Comparison of ENCODE assay signal across 21 cellular contexts in the genomic region with DNA sequence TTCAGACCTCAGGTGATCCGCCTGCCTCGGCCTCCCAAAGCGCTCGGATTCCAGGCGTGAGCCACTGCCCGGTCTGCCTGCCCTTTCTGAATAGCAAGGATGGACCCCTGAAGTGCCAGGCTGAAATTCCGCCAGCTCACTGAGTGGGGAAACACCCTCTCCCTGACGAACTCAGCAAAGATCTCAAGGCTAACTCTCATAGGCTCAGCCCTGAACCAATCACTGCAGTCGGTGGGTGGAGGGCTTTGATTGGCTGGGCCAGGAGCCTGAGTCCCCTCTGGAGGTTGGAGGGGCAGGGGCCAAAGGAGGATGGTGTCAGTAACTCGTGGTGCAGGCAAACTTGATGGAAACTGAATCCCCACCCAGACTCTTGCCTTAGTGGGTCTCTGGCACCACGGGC. TPM values are rescaled to one million over a fixed set of nuclear protein-coding genes. Genes with fewer than 3 reads are reported as not detected.
DNase-seq lines count a peak whose midpoint lies in the region; ATAC-seq and TF ChIP-seq lines count a peak whose summit lies in the region.
"Had no signal": no experiment of that assay in that cellular context is flagged by ENCODE, and none has a peak within 500 bp of the region (broad histone marks: within the 10 kb centered on the region; RNA-seq: fewer than 3 reads in every experiment).

No MANE protein-coding gene starts in this region.

- no peak overlapping the region for H2BK12ac ChIP-seq in neuronal stem cell (ENCODE audit: low read length)

- H3K27ac ChIP-seq in neuronal stem cell (replicated peaks; ENCODE audit: low read length): no peak overlapping the region
- H3K27ac ChIP-seq: A549, esophagus squamous epithelium, gastroesophageal sphincter, suprapubic skin, vagina had no signal

- H4K91ac ChIP-seq in neuronal stem cell (ENCODE audit: low read depth, low read length, poor library complexity): no peak overlapping the region

- TF ChIP-seq CTCF in WTC11 (IDR thresholded peaks at IDR 0.05) (no peak), endothelial cell (IDR thresholded peaks at IDR 0.05; ENCODE audit: unreplicated experiment) (no peak)

- H3K36me3 Mint-ChIP-seq in WTC11 (no peaks in the 10 kb centered on the region), endothelial cell (ENCODE audit: low read depth, unreplicated experiment) (no peaks in the 10 kb centered on the region)
- H3K36me3 Mint-ChIP-seq: activated naive CD8-positive, alpha-beta T cell treated with anti-CD3 and anti-CD28 coated beads for 36 hours; naive thymus-derived CD4-positive, alpha-beta T cell had no signal

- H3K27ac Mint-ChIP-seq in WTC11 (peak overlapping the region; percentile 49; the same call in 1 of the 2 replicates), endothelial cell (ENCODE audit: unreplicated experiment) (no peak overlapping the region)
- H3K27ac Mint-ChIP-seq: activated naive CD8-positive, alpha-beta T cell treated with anti-CD3 and anti-CD28 coated beads for 36 hours; activated T-helper 2 cell treated with anti-CD3 and anti-CD28 coated beads, Interferon-gamma antibody, Interleukin-2, Interleukin-4, amounts not matched to agents 10 μg/mL and 5 μg/mL and 100 μg/mL, durations not matched to agents 14 hours and 24 hours and 36 hours; naive thymus-derived CD4-positive, alpha-beta T cell had no signal

- H3K27me3 Mint-ChIP-seq in WTC11 (ENCODE audit: low read depth) (peaks cover 18% of the 10 kb centered on the region), endothelial cell (ENCODE audit: unreplicated experiment) (peaks cover 9% of the 10 kb centered on the region)

- H3K4me2 ChIP-seq in neuronal stem cell (ENCODE audit: insufficient read depth, low read length, poor library complexity, severe bottlenecking): no peak overlapping the region
- H3K4me2 ChIP-seq: A549 had no signal

- H3K79me1 ChIP-seq in neuronal stem cell (ENCODE audit: low read depth, low read length): no peaks in the 10 kb centered on the region

- no peaks in the 10 kb centered on the region for H3K4me1 ChIP-seq in neuronal stem cell (ENCODE audit: control insufficient read depth in 2 of 2, insufficient read depth in 1 of 2, low read depth in 1 of 2, low read length in 2 of 2)
- H3K4me1 ChIP-seq: A549, gastroesophageal sphincter, suprapubic skin, vagina had no signal

- no CpG with 5 or more reads among the region's 11 CpGs for WGBS in neuronal stem cell (ENCODE audit: extremely low coverage in 2 of 2, insufficient read length in 2 of 2, insufficient replicate concordance in 1 of 2), 2 donors

- no peak overlapping the region for H3K4me3 ChIP-seq in neuronal stem cell (ENCODE audit: low read length in 2 of 2)
- H3K4me3 ChIP-seq: A549, esophagus squamous epithelium, gastroesophageal sphincter, suprapubic skin, vagina had no signal

- no peak overlapping the region for H2AK5ac ChIP-seq in neuronal stem cell (ENCODE audit: low read depth, low read length)

- ATAC-seq in WTC11 (peak; percentile 97), GM18511 (IDR thresholded peaks at IDR 0.05; ENCODE audit: unreplicated experiment) (no peak)
- ATAC-seq: gastroesophageal sphincter; naive thymus-derived CD4-positive, alpha-beta T cell had no signal

- no peak overlapping the region for H3K14ac ChIP-seq in neuronal stem cell (ENCODE audit: low read length)

- no peak overlapping the region for H3K23ac ChIP-seq in neuronal stem cell (ENCODE audit: low read depth, low read length, poor library complexity)

- no peak for TF ChIP-seq EP300 in Ishikawa (IDR thresholded peaks at IDR 0.05; ENCODE audit: borderline replicate concordance)

- H2BK120ac ChIP-seq in neuronal stem cell (ENCODE audit: low read depth, low read length): no peak overlapping the region

- no peak overlapping the region for H4K8ac ChIP-seq in neuronal stem cell (ENCODE audit: low read depth, low read length)

- CTCF ChIA-PET in WTC11 (lab: Charles Lee): interaction anchor here (1.0 to 2.4 kb wide), 3 partner anchors 31 to 474 kb away, joined by 3 to 10 read pairs (median 3); no protein-coding TSS in a partner anchor

- H2BK5ac ChIP-seq in neuronal stem cell (ENCODE audit: low read length): no peak overlapping the region

- peak; percentile 5 for DNase-seq in NCI-H748 (lab: John Stamatoyannopoulos, UW; ENCODE audit: unreplicated experiment)
- DNase-seq in NCI-H748 treated with DMSO at 0.1 percent for 48 hours (lab: John Stamatoyannopoulos, UW): no peak
- DNase-seq in WTC11 (ENCODE audit: low spot score): peak; percentile 60
- DNase-seq in neuronal stem cell (ENCODE audit: low spot score): no peak
- DNase-seq in endothelial cell (ENCODE audit: low spot score): no peak
- no peak for DNase-seq in HPDE6-E6E7 (ENCODE audit: extremely low spot score)
- DNase-seq: activated CD8-positive, alpha-beta memory T cell treated with anti-CD3 and anti-CD28 coated beads, Interleukin-2, amount 50 U/mL, for 4 hours; activated naive CD8-positive, alpha-beta T cell treated with anti-CD3 and anti-CD28 coated beads for 36 hours; C1 segment of cervical spinal cord; cerebellar nuclear complex; effector CD4-positive, alpha-beta T cell; esophagus squamous epithelium; naive thymus-derived CD4-positive, alpha-beta T cell; NCI-H2029 treated with DMSO at 0.1 percent for 48 hours had no signal

- H3K9me3 ChIP-seq in neuronal stem cell (replicated peaks in 1 of 2; ENCODE audit: control insufficient read depth in 2 of 2, insufficient read depth in 1 of 2, low read depth in 1 of 2, low read length in 2 of 2): peaks cover 0 to 2% of the 10 kb centered on the region in 2 donors
- H3K9me3 ChIP-seq: A549, esophagus squamous epithelium, gastroesophageal sphincter, suprapubic skin, vagina had no signal

- H3K4me1 Mint-ChIP-seq in WTC11: no peaks in the 10 kb centered on the region
- H3K4me1 Mint-ChIP-seq in endothelial cell (ENCODE audit: unreplicated experiment): no peaks in the 10 kb centered on the region
- H3K4me1 Mint-ChIP-seq: activated naive CD8-positive, alpha-beta T cell treated with anti-CD3 and anti-CD28 coated beads for 36 hours; naive thymus-derived CD4-positive, alpha-beta T cell had no signal

- H3K27me3 ChIP-seq in neuronal stem cell (ENCODE audit: control insufficient read depth in 3 of 3, insufficient read depth in 3 of 3, low read depth in 1 of 3, low read length in 3 of 3): peaks cover 0 to 20% (median 11%) of the 10 kb centered on the region in 3 experiments
- H3K27me3 ChIP-seq: vagina had no signal

- H3K9me3 Mint-ChIP-seq in WTC11 (no peaks in the 10 kb centered on the region), endothelial cell (ENCODE audit: unreplicated experiment) (no peaks in the 10 kb centered on the region)
- H3K9me3 Mint-ChIP-seq: activated naive CD8-positive, alpha-beta T cell treated with anti-CD3 and anti-CD28 coated beads for 36 hours; activated T-helper 2 cell treated with anti-CD3 and anti-CD28 coated beads, Interferon-gamma antibody, Interleukin-2, Interleukin-4, amounts not matched to agents 10 μg/mL and 5 μg/mL and 100 μg/mL, durations not matched to agents 14 hours and 24 hours and 36 hours had no signal

- no peak overlapping the region for H3K9ac ChIP-seq in neuronal stem cell (ENCODE audit: low read depth, low read length, poor library complexity)

- TF ChIP-seq RAD21 in Ishikawa (IDR thresholded peaks at IDR 0.05; ENCODE audit: low read depth): no peak

- no peak overlapping the region for H2BK15ac ChIP-seq in neuronal stem cell (ENCODE audit: low read length)

- H3K18ac ChIP-seq in neuronal stem cell (ENCODE audit: low read length): no peak overlapping the region

- H2AFZ ChIP-seq in neuronal stem cell (ENCODE audit: low read length): peak overlapping the region; percentile 68

- H3K4me3 Mint-ChIP-seq in WTC11 (peak overlapping the region; percentile 27; the same call in 1 of the 2 replicates), endothelial cell (ENCODE audit: unreplicated experiment) (no peak overlapping the region)
- H3K4me3 Mint-ChIP-seq: activated naive CD8-positive, alpha-beta T cell treated with anti-CD3 and anti-CD28 coated beads for 36 hours; naive thymus-derived CD4-positive, alpha-beta T cell had no signal

- POLR2A ChIA-PET in WTC11 (lab: Charles Lee): interaction anchor here (0.6 kb wide), 1 partner anchor 550 kb away, joined by 3 read pairs; no protein-coding TSS in a partner anchor

- H3K4ac ChIP-seq in neuronal stem cell (ENCODE audit: low read length): no peak overlapping the region

- no peaks in the 10 kb centered on the region for H3K36me3 ChIP-seq in neuronal stem cell (replicated peaks in 1 of 2; ENCODE audit: control insufficient read depth in 2 of 2, insufficient read depth in 2 of 2, low read length in 2 of 2)
- H3K36me3 ChIP-seq: esophagus squamous epithelium, gastroesophageal sphincter, suprapubic skin, vagina had no signal

TF ChIP-seq in Ishikawa, 13 proteins besides CTCF, POLR2A, EP300 and RAD21 (continues in another document):
- TF ChIP-seq YY1 (IDR thresholded peaks at IDR 0.05; ENCODE audit: low read depth) (no peak), TEAD4 (IDR thresholded peaks at IDR 0.05) (0 out of 2 replicates have a peak, but pooled peaks have one; percentile 7), CEBPB (IDR thresholded peaks at IDR 0.05) (no peak), TAF1 (IDR thresholded peaks at IDR 0.05; ENCODE audit: low read depth) (no peak), EGR1 (IDR thresholded peaks at IDR 0.05) (no peak), MAX (IDR thresholded peaks at IDR 0.05) (no peak)

TF ChIP-seq in WTC11, 78 proteins besides CTCF, POLR2A, EP300 and RAD21:
- TF ChIP-seq RORB (CRISPR knock-in tag; IDR thresholded peaks at IDR 0.05): no peak
- peak; percentile 70 for TF ChIP-seq NFYB (CRISPR knock-in tag; conservative IDR thresholded peaks at IDR 0.05; ENCODE audit: low read depth)
TF ChIP-seq in WTC11: peak in this region for 1.

RNA-seq across cellular contexts. Expression of gene COMP, which starts 11.2 kb away (rescaled TPM):
- total RNA-seq in WTC11 (2021) (0.13 to 0.18 TPM (median 0.16 TPM) in 3 replicates), endothelial cell (ENCODE audit: unreplicated experiment) (not detected)
- 0.01 TPM for polyA plus RNA-seq in neuronal stem cell (2013, experiment 1 of 2)
- not detected for polyA plus RNA-seq in neuronal stem cell (2013, experiment 2 of 2)
- total RNA-seq: activated naive CD8-positive, alpha-beta T cell treated with anti-CD3 and anti-CD28 coated beads for 36 hours; activated T-helper 2 cell treated with anti-CD3 and anti-CD28 coated beads, Interferon-gamma antibody, Interleukin-2, Interleukin-4, amounts not matched to agents 10 μg/mL and 5 μg/mL and 100 μg/mL, durations not matched to agents 14 hours and 24 hours and 36 hours; naive thymus-derived CD4-positive, alpha-beta T cell had no signal
- polyA plus RNA-seq: A549; naive thymus-derived CD4-positive, alpha-beta T cell had no signal

RNA-seq across cellular contexts. Expression of gene UPF1, which starts 29.4 kb away (rescaled TPM):
- total RNA-seq in WTC11 (2021) (77.3 to 82.5 TPM (median 81.9 TPM) in 3 replicates), endothelial cell (ENCODE audit: unreplicated experiment) (69.8 TPM)
- polyA plus RNA-seq in neuronal stem cell (2013, experiment 1 of 2): 17.2 TPM
- 16.5 TPM for polyA plus RNA-seq in neuronal stem cell (2013, experiment 2 of 2)

Comparison
In these comparisons a context has a peak if more than half of its experiments do, and no peak if none do; other contexts are left out.
1. DNase-seq: peak in NCI-H748 (single experiment) and WTC11 (single experiment); none in NCI-H748 treated with DMSO at 0.1 percent for 48 hours (single experiment), neuronal stem cell (single experiment), endothelial cell (single experiment) and HPDE6-E6E7 (single experiment).